31 cellular contexts compared by ENCODE assay signal in genomic region chr1:58568271-58568860, GRCh38. TPM values are rescaled to one million over a fixed set of nuclear protein-coding genes. Genes with fewer than 3 reads are reported as not detected.
"Had no signal": no experiment of that assay in that cellular context is flagged by ENCODE, and none has a peak within 500 bp of the region (broad histone marks: within the 10 kb centered on the region; RNA-seq: fewer than 3 reads in every experiment).

No MANE protein-coding gene starts in this region.

- H3K36me3 ChIP-seq: adrenal gland, Peyer's patch, SJSA1 had no signal

- ATAC-seq: activated CD8-positive, alpha-beta T cell treated with anti-CD3 and anti-CD28 coated beads for 36 hours; activated naive CD4-positive, alpha-beta T cell treated with anti-CD3 and anti-CD28 coated beads, Interleukin-2, amount 50 U/mL, for 72 hours; PC-3 had no signal

- H3K36me3 Mint-ChIP-seq: activated naive CD4-positive, alpha-beta T cell treated with anti-CD3 and anti-CD28 coated beads, Interleukin-2, amount 50 U/mL, for 72 hours; brain had no signal

- H3K4me3 Mint-ChIP-seq: activated CD4-positive, alpha-beta T cell treated with anti-CD3 and anti-CD28 coated beads, Interleukin-2, amount 10 ng/mL, durations not matched to agents 24 days and 14 days; activated CD8-positive, alpha-beta T cell treated with anti-CD3 and anti-CD28 coated beads for 36 hours; brain; T-helper 1 cell treated with Interleukin-12 subunit alpha and Interleukin-12 subunit beta and Interleukin-4 antibody, amounts not matched to agents 30 μg/mL and 1 μg/mL, for 36 hours; T-helper 2 cell treated with Interferon-gamma antibody and Interleukin-4, amounts not matched to agents 5 μg/mL and 100 μg/mL, for 36 hours had no signal

- DNase-seq: activated CD4-positive, alpha-beta T cell treated with anti-CD3 and anti-CD28 coated beads, Interleukin-2, amount 10 ng/mL, durations not matched to agents 24 days and 14 days; activated CD4-positive, alpha-beta T cell treated with anti-CD3 and anti-CD28 coated beads, Interleukin-2, amount 50 U/mL, for 4 hours; activated CD8-positive, alpha-beta T cell treated with anti-CD3 and anti-CD28 coated beads for 36 hours; activated gamma-delta T cell; activated naive CD4-positive, alpha-beta T cell treated with Interleukin-2 at 50 U/mL for 16 hours; activated T-cell treated with anti-CD3 and anti-CD28 coated beads, Interleukin-2, amount 50 U/mL, for 1 hour; adrenal gland; anterior cingulate cortex; caudate nucleus; cerebellar nuclear complex; NCI-H1105; NCI-H1417 treated with DMSO at 0.1 percent for 48 hours; NCI-H187 treated with DMSO at 0.1 percent for 48 hours; NCI-H2081; NCI-H2171; NCI-H510A; NCI-H526; NCI-H748 treated with DMSO at 0.1 percent for 48 hours; NK-92 treated with Interleukin-12 subunit alpha and Interleukin-12 subunit beta, amount 100 ng/mL, for 24 hours; PC-3; Peyer's patch; RPMI8226; SHP77 treated with DMSO at 0.1 percent for 48 hours; SK-N-SH had no signal

- H3K27ac ChIP-seq: adrenal gland, Peyer's patch, SJSA1 had no signal

- H3K27me3 ChIP-seq: adrenal gland, Peyer's patch had no signal

- H3K4me3 ChIP-seq: adrenal gland, Peyer's patch, SJSA1 had no signal

- H3K4me1 ChIP-seq: adrenal gland, Peyer's patch, SJSA1 had no signal

- H3K9me3 ChIP-seq: adrenal gland, Peyer's patch, SJSA1, SK-N-SH had no signal

- H3K9me3 Mint-ChIP-seq: activated CD4-positive, alpha-beta T cell treated with anti-CD3 and anti-CD28 coated beads, Interleukin-2, amount 10 ng/mL, durations not matched to agents 24 days and 14 days; activated CD8-positive, alpha-beta T cell treated with anti-CD3 and anti-CD28 coated beads for 36 hours; activated naive CD4-positive, alpha-beta T cell treated with anti-CD3 and anti-CD28 coated beads, Interleukin-2, amount 50 U/mL, for 72 hours; activated T-helper 2 cell treated with anti-CD3 and anti-CD28 coated beads, Interferon-gamma antibody, Interleukin-2, Interleukin-4, amounts not matched to agents 10 μg/mL and 5 μg/mL and 100 μg/mL, durations not matched to agents 14 hours and 24 hours and 36 hours; T-helper 1 cell treated with Interleukin-12 subunit alpha and Interleukin-12 subunit beta and Interleukin-4 antibody, amounts not matched to agents 30 μg/mL and 1 μg/mL, for 36 hours; T-helper 2 cell treated with Interferon-gamma antibody and Interleukin-4, amounts not matched to agents 5 μg/mL and 100 μg/mL, for 36 hours had no signal

- H3K27ac Mint-ChIP-seq: activated CD4-positive, alpha-beta T cell treated with anti-CD3 and anti-CD28 coated beads, Interleukin-2, amount 10 ng/mL, durations not matched to agents 24 days and 14 days; activated CD8-positive, alpha-beta T cell treated with anti-CD3 and anti-CD28 coated beads for 36 hours; activated naive CD4-positive, alpha-beta T cell treated with anti-CD3 and anti-CD28 coated beads, Interleukin-2, amount 50 U/mL, for 72 hours; activated T-helper 2 cell treated with anti-CD3 and anti-CD28 coated beads, Interferon-gamma antibody, Interleukin-2, Interleukin-4, amounts not matched to agents 10 μg/mL and 5 μg/mL and 100 μg/mL, durations not matched to agents 14 hours and 24 hours and 36 hours; brain; T-helper 1 cell treated with Interleukin-12 subunit alpha and Interleukin-12 subunit beta and Interleukin-4 antibody, amounts not matched to agents 30 μg/mL and 1 μg/mL, for 36 hours; T-helper 2 cell treated with Interferon-gamma antibody and Interleukin-4, amounts not matched to agents 5 μg/mL and 100 μg/mL, for 36 hours had no signal

RNA-seq across cellular contexts. Expression of gene TACSTD2, which starts 8.7 kb away (rescaled TPM):
- total RNA-seq: activated CD4-positive, alpha-beta T cell treated with anti-CD3 and anti-CD28 coated beads, Interleukin-2, amount 10 ng/mL, durations not matched to agents 24 days and 14 days; activated CD8-positive, alpha-beta memory T cell treated with anti-CD3 and anti-CD28 coated beads for 36 hours; SJSA1 had no signal
